In genomic region chr10:111084346-111085255, GRCh38 we compare ENCODE assay signal across 14 cellular contexts. TPM values are rescaled to one million over a fixed set of nuclear protein-coding genes. Genes with fewer than 3 reads are reported as not detected.
"Had no signal": no experiment of that assay in that cellular context is flagged by ENCODE, and none has a peak within 500 bp of the region (broad histone marks: within the 10 kb centered on the region; RNA-seq: fewer than 3 reads in every experiment).

No MANE protein-coding gene starts in this region.

- H3K9me3 ChIP-seq: breast epithelium, left ventricle myocardium inferior, ovary, tibial nerve had no signal

- H3K4me1 ChIP-seq: breast epithelium, foreskin keratinocyte had no signal

- DNase-seq: activated CD4-positive, alpha-beta memory T cell treated with anti-CD3 and anti-CD28 coated beads for 36 hours; activated naive CD8-positive, alpha-beta T cell treated with anti-CD3 and anti-CD28 coated beads, Interleukin-2, amount 10 ng/mL, durations not matched to agents 7 days and 5 days; activated T-cell treated with anti-CD3 and anti-CD28 coated beads, Interleukin-2, amount 50 U/mL, for 72 hours; aorta; foreskin keratinocyte; left ventricle myocardium inferior; nephron progenitor cell; ovary; stimulated activated CD4-positive, alpha-beta T cell treated with anti-CD3 and anti-CD28 coated beads, Interleukin-15, amount 100 ng/mL, for 24 hours; SW 1271; T-helper 9 cell had no signal

- H3K4me3 ChIP-seq: breast epithelium, left ventricle myocardium inferior, ovary, tibial nerve had no signal

- ATAC-seq: activated T-cell treated with anti-CD3 and anti-CD28 coated beads, Interleukin-2, amount 50 U/mL, for 72 hours; foreskin keratinocyte had no signal

- H3K27ac ChIP-seq: foreskin keratinocyte, left ventricle myocardium inferior, ovary, tibial nerve, VCaP had no signal

- H3K27me3 ChIP-seq: breast epithelium, ovary had no signal

- H3K36me3 ChIP-seq: breast epithelium, left ventricle myocardium inferior, ovary, tibial nerve had no signal

RNA-seq across cellular contexts. Expression of gene ADRA2A, which starts 7.8 kb away (rescaled TPM):
- total RNA-seq: activated CD4-positive, alpha-beta memory T cell treated with anti-CD3 and anti-CD28 coated beads for 36 hours; activated naive CD8-positive, alpha-beta T cell treated with anti-CD3 and anti-CD28 coated beads, Interleukin-2, amount 10 ng/mL, durations not matched to agents 7 days and 5 days; foreskin keratinocyte had no signal
- polyA plus RNA-seq: foreskin keratinocyte had no signal
